In the genomic region with DNA sequence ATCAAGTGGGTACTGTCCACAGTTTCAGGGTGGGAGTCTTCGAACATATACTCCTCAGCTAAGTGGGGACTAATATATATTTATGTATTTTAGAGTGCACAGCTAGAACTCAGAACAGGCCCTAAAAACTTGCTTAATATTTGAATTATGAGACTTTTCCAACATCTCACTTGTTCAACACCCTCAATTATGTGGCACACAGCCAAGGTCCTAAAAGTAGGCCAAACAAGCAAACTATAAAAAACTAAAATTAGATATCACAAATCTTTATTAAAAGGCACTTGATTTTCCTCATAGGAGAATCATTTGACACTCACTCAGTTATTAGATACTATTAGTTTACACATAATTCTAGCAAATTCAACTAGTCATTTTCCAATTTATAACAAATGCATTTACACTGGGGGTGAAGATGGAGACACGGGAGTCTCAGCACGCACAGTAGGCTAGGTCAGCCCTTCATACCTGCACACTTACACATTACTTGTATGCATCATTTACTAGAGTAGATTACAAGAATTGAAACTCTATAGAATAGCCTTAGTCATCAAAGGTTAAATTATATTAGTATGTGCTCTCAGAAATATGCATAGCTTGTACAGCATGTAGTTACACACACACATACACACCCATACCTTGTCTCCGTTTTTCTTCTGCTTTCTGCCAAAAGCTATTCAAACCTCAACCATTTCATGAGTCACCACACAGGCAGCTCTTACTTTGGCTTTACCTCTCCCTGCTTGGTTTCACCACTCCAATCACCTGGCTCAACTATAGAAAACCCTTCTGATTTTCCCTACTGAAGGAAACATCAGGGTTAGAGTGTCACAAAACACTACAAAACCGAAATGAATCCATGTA, we compare ENCODE assay signal across 9 cellular contexts.
DNase-seq lines count a peak whose midpoint lies in the region; ATAC-seq, FAIRE-seq and TF ChIP-seq lines count a peak whose summit lies in the region.
"Had no signal": no experiment of that assay in that cellular context is flagged by ENCODE, and none has a peak within 500 bp of the region (broad histone marks: within the 10 kb centered on the region; RNA-seq: fewer than 3 reads in every experiment).

No MANE protein-coding gene starts in this region.

- no peak for TF ChIP-seq CTCF in GM23338 (conservative IDR thresholded peaks at IDR 0.05; ENCODE audit: low read depth in 2 of 2)
- no peak for TF ChIP-seq CTCF in OCI-LY3 (IDR thresholded peaks at IDR 0.05; ENCODE audit: low read depth, low read length)
- TF ChIP-seq CTCF in fibroblast of mammary gland (conservative IDR thresholded peaks at IDR 0.05; ENCODE audit: control insufficient read depth, insufficient read depth, low read depth, low read length), result no peak
- TF ChIP-seq CTCF in D721Med (IDR thresholded peaks at IDR 0.05; ENCODE audit: insufficient read depth, missing control alignments), result no peak

- peaks cover 14% of the 10 kb centered on the region for H3K4me1 Mint-ChIP-seq in GM23338
- H3K4me1 Mint-ChIP-seq in stimulated activated naive B cell treated with anti-CD40 and anti-IgM and Interleukin-4, amounts not matched to agents 10 μg/mL and 1 μg/mL and 100 μg/mL, for 72 hours, result peaks cover 3 to 6% of the 10 kb centered on the region in 2 donors

- no peaks in the 10 kb centered on the region for H3F3A ChIP-seq in GM23338 (replicated peaks; ENCODE audit: low read depth)

- H3K36me3 ChIP-seq in GM23338 (ENCODE audit: insufficient read depth) (no peaks in the 10 kb centered on the region), OCI-LY3 (replicated peaks; ENCODE audit: low read depth, low read length) (no peaks in the 10 kb centered on the region)
- H3K36me3 ChIP-seq: thoracic aorta had no signal

- peak; percentile 41 for ATAC-seq in GM23338
- peak; percentile 75 to 76 for ATAC-seq in stimulated activated naive B cell treated with anti-CD40 and anti-IgM and Interleukin-4, amounts not matched to agents 10 μg/mL and 1 μg/mL and 100 μg/mL, for 72 hours (replicated peaks)

- H3K27ac Mint-ChIP-seq in GM23338, result no peak overlapping the region
- H3K27ac Mint-ChIP-seq in stimulated activated naive B cell treated with anti-CD40 and anti-IgM and Interleukin-4, amounts not matched to agents 10 μg/mL and 1 μg/mL and 100 μg/mL, for 72 hours, result no peak overlapping the region

- no peak overlapping the region for H2AFZ ChIP-seq in GM23338
- H2AFZ ChIP-seq in OCI-LY3 (ENCODE audit: low read depth, low read length), result no peak overlapping the region

- no peaks in the 10 kb centered on the region; the same call in 1 of the 2 replicates for H4K20me1 ChIP-seq in GM23338 (replicated peaks; ENCODE audit: insufficient read depth)
- no peaks in the 10 kb centered on the region for H4K20me1 ChIP-seq in OCI-LY3 (ENCODE audit: insufficient read depth, low read length)

- H3K79me2 ChIP-seq in GM23338 (replicated peaks; ENCODE audit: insufficient read depth) (no peaks in the 10 kb centered on the region), OCI-LY3 (ENCODE audit: low read length) (no peaks in the 10 kb centered on the region)

- H3K9me3 ChIP-seq in OCI-LY3 (ENCODE audit: insufficient read depth, low read length), result no peaks in the 10 kb centered on the region
- H3K9me3 ChIP-seq: thoracic aorta had no signal

- FAIRE-seq in D721Med (lab: Jason Lieb, UNC), result no peak

- no peak overlapping the region for H3K4me3 Mint-ChIP-seq in GM23338
- peak overlapping the region in 1 of 2 donors; percentile 39 for H3K4me3 Mint-ChIP-seq in stimulated activated naive B cell treated with anti-CD40 and anti-IgM and Interleukin-4, amounts not matched to agents 10 μg/mL and 1 μg/mL and 100 μg/mL, for 72 hours

- H3K27me3 Mint-ChIP-seq in GM23338 (ENCODE audit: insufficient read depth, low read depth, poor library complexity), result no peaks in the 10 kb centered on the region
- H3K27me3 Mint-ChIP-seq in stimulated activated naive B cell treated with anti-CD40 and anti-IgM and Interleukin-4, amounts not matched to agents 10 μg/mL and 1 μg/mL and 100 μg/mL, for 72 hours, result no peaks in the 10 kb centered on the region

- H3K4me2 ChIP-seq in GM23338 (no peak overlapping the region), OCI-LY3 (ENCODE audit: low read length) (peak overlapping the region; percentile 32; the same call in 1 of the 2 replicates)

- no peaks in the 10 kb centered on the region for H3K4me1 ChIP-seq in GM23338 (ENCODE audit: insufficient read depth)
- H3K4me1 ChIP-seq in OCI-LY3 (ENCODE audit: low read length), result 0 out of 2 replicates have a peak, but pooled peaks cover 3% of the 10 kb centered on the region

- no peak overlapping the region for H3K4me3 ChIP-seq in GM23338
- no peak overlapping the region for H3K4me3 ChIP-seq in OCI-LY3 (ENCODE audit: low read length)
- no peak overlapping the region for H3K4me3 ChIP-seq in fibroblast of mammary gland (ENCODE audit: control insufficient read depth, low read depth, low read length)
- H3K4me3 ChIP-seq: thoracic aorta had no signal

- peak; percentile 5 for DNase-seq in GM23338 (ENCODE audit: low spot score)
- peak; percentile 43 for DNase-seq in fibroblast of mammary gland (ENCODE audit: low read depth)
- no peak for DNase-seq in stimulated activated naive B cell treated with anti-CD40 and anti-IgM and Interleukin-4, amounts not matched to agents 10 μg/mL and 1 μg/mL and 100 μg/mL, for 72 hours
- DNase-seq in D721Med (ENCODE audit: insufficient read length, low spot score), result no peak
- DNase-seq in NCI-H345 (lab: John Stamatoyannopoulos, UW), result no peak
- no peak for DNase-seq in NCI-H526 treated with DMSO at 0.1 percent for 48 hours (lab: John Stamatoyannopoulos, UW)

- H3K27ac ChIP-seq in GM23338 (ENCODE audit: low read depth), result peak overlapping the region; percentile 18; the same call in 1 of the 2 replicates
- H3K27ac ChIP-seq in OCI-LY3 (ENCODE audit: low read length), result no peak overlapping the region
- H3K27ac ChIP-seq: HL-60 had no signal

- H3K36me3 Mint-ChIP-seq in GM23338 (ENCODE audit: low read depth), result peaks cover 5% of the 10 kb centered on the region; the same call in 1 of the 3 replicates
- H3K36me3 Mint-ChIP-seq in stimulated activated naive B cell treated with anti-CD40 and anti-IgM and Interleukin-4, amounts not matched to agents 10 μg/mL and 1 μg/mL and 100 μg/mL, for 72 hours, result no peaks in the 10 kb centered on the region

- H3K9me2 ChIP-seq in GM23338 (ENCODE audit: insufficient read depth), result no peaks in the 10 kb centered on the region

- H3K27me3 ChIP-seq in GM23338 (ENCODE audit: insufficient read depth), result no peaks in the 10 kb centered on the region
- no peaks in the 10 kb centered on the region for H3K27me3 ChIP-seq in OCI-LY3 (ENCODE audit: low read depth, low read length)

- no peaks in the 10 kb centered on the region; the same call in 2 of the 3 replicates for H3K9me3 Mint-ChIP-seq in GM23338
- no peaks in the 10 kb centered on the region for H3K9me3 Mint-ChIP-seq in stimulated activated naive B cell treated with anti-CD40 and anti-IgM and Interleukin-4, amounts not matched to agents 10 μg/mL and 1 μg/mL and 100 μg/mL, for 72 hours

- no peak overlapping the region for H3K9ac ChIP-seq in OCI-LY3 (ENCODE audit: low read length)

TF ChIP-seq in GM23338, 12 proteins besides CTCF, POLR2A, EP300 and RAD21:
- TF ChIP-seq JUNB (IDR thresholded peaks at IDR 0.05; ENCODE audit: unreplicated experiment), result no peak
- TF ChIP-seq ZNF331 (CRISPR knock-in tag; IDR thresholded peaks at IDR 0.05; ENCODE audit: low read depth), result no peak

Comparison
In these comparisons a context has a peak if more than half of its experiments do, and no peak if none do; other contexts are left out.
1. DNase-seq: peak in GM23338 (single experiment) and fibroblast of mammary gland (single experiment); none in stimulated activated naive B cell treated with anti-CD40 and anti-IgM and Interleukin-4, amounts not matched to agents 10 μg/mL and 1 μg/mL and 100 μg/mL, for 72 hours (single experiment), D721Med (single experiment), NCI-H345 (single experiment) and NCI-H526 treated with DMSO at 0.1 percent for 48 hours (single experiment).